In the genomic region with DNA sequence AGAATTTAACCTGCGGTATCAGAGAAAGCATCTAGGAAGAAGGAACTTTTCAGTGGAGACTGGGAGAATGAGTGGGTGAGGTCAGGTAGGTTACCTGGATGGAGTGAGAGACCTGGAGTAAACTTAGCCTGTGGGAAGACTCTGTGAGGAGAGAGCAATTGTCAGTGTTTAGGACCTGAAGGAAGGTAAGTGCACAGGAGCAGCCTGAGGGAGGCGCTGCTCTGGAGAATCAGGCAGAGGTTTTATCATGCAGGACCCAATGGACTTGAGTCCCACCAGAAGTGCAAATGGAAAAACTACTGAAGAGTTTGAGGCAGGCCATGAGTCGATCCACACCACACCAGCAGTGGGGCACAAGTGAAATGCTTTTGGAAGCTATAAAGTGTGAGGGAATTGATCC, we compare ENCODE assay signal across 31 cellular contexts. TPM values are rescaled to one million over a fixed set of nuclear protein-coding genes. Genes with fewer than 3 reads are reported as not detected.
DNase-seq lines count a peak whose midpoint lies in the region; ATAC-seq and TF ChIP-seq lines count a peak whose summit lies in the region.
"Had no signal": no experiment of that assay in that cellular context is flagged by ENCODE, and none has a peak within 500 bp of the region (broad histone marks: within the 10 kb centered on the region; RNA-seq: fewer than 3 reads in every experiment).

No MANE protein-coding gene starts in this region.

- no peak for DNase-seq in DND-41
- DNase-seq in HCT116 (ENCODE audit: low read depth, low spot score): no peak
- DNase-seq in chondrocyte (ENCODE audit: low spot score): no peak
- DNase-seq in retinal pigment epithelial cell (ENCODE audit: low read depth): no peak
- no peak for DNase-seq in activated CD4-positive, CD25-positive, alpha-beta regulatory T cell (lab: John Stamatoyannopoulos, UW)
- DNase-seq in NCI-H2171 (lab: John Stamatoyannopoulos, UW): no peak
- DNase-seq in GF-D8 (lab: John Stamatoyannopoulos, UW): no peak
- DNase-seq: CD8-positive, alpha-beta T cell; DMS 273 treated with DMSO at 0.1 percent for 48 hours; GOT3; Kasumi-1; MV-4-11; NCI-H1105; NCI-H1436 treated with DMSO at 0.1 percent for 48 hours; NCI-H187 treated with DMSO at 0.1 percent for 48 hours; NCI-H446; NCI-H524 treated with DMSO at 0.1 percent for 48 hours; NCI-H774; NK-92 treated with Interleukin-12 subunit alpha and Interleukin-12 subunit beta, amount 100 ng/mL, for 24 hours; PC-9; SJCRH30 had no signal

- H3K4me1 Mint-ChIP-seq in chondrocyte (ENCODE audit: low read depth): peaks cover 4% of the 10 kb centered on the region

- H3K36me3 ChIP-seq in DND-41 (ENCODE audit: insufficient read depth, low read length) (peaks cover 31% of the 10 kb centered on the region), HCT116 (ENCODE audit: control insufficient read depth in 1 of 2, insufficient read depth in 2 of 2, low read length in 2 of 2) (no peaks in the 10 kb centered on the region)
- H3K36me3 ChIP-seq: SJCRH30 had no signal

- ATAC-seq in DND-41 (ENCODE audit: insufficient read depth, low read depth) (no peak), HCT116 (peak; percentile 40; the same call in 1 of the 2 replicates)
- ATAC-seq: A549; CD8-positive, alpha-beta T cell; GM12878; HepG2; K562; Right ventricle myocardium inferior had no signal

- H3K27ac Mint-ChIP-seq in chondrocyte (ENCODE audit: unreplicated experiment): no peak overlapping the region
- H3K27ac Mint-ChIP-seq: CD8-positive, alpha-beta T cell had no signal

- TF ChIP-seq CTCF in DND-41 (IDR thresholded peaks at IDR 0.05; ENCODE audit: borderline replicate concordance, extremely low read depth, low read length, poor library complexity, severe bottlenecking): peak; percentile 52
- TF ChIP-seq CTCF in HCT116 (IDR thresholded peaks at IDR 0.05 in 2 of 3, conservative IDR thresholded peaks at IDR 0.05 in 1 of 3; ENCODE audit: borderline replicate concordance in 1 of 3, insufficient read depth in 1 of 3, low read depth in 2 of 3, low read length in 2 of 3): peak in 2 of 3 experiments; percentile 21 to 34; a peak in 3 of 6 replicates
- TF ChIP-seq CTCF in chondrocyte (IDR thresholded peaks at IDR 0.05): peak; percentile 13
- TF ChIP-seq CTCF in retinal pigment epithelial cell (conservative IDR thresholded peaks at IDR 0.05; ENCODE audit: low read depth, low read length): peak; percentile 8

- no peak for TF ChIP-seq POLR2A in HCT116 (IDR thresholded peaks at IDR 0.05; ENCODE audit: borderline replicate concordance, extremely low read depth, insufficient read depth, insufficient read length)

- H3K9ac ChIP-seq in DND-41 (ENCODE audit: low read depth, low read length) (no peak overlapping the region), HCT116 (ENCODE audit: low read length) (no peak overlapping the region)

- H2AFZ ChIP-seq in DND-41 (ENCODE audit: low read depth, low read length) (no peak overlapping the region), HCT116 (ENCODE audit: low read depth, low read length, poor library complexity, severe bottlenecking) (no peak overlapping the region)
- H2AFZ ChIP-seq: PC-9 had no signal

- H3K9me3 ChIP-seq in DND-41 (ENCODE audit: insufficient read depth, low read length, severe bottlenecking) (peaks cover 6% of the 10 kb centered on the region), HCT116 (ENCODE audit: control insufficient read depth in 1 of 2, insufficient read depth in 1 of 2, low read depth in 1 of 2, low read length in 2 of 2) (no peaks in the 10 kb centered on the region; a peak in 1 of 4 replicates)
- H3K9me3 ChIP-seq: SJCRH30 had no signal

- no TSS peak for BruUV-seq in HCT116 (replicated peaks; lab: Mats Ljungman, UMichigan)

- H3K4me1 ChIP-seq in DND-41 (ENCODE audit: insufficient read depth, low read length): peaks cover 15% of the 10 kb centered on the region
- H3K4me1 ChIP-seq in HCT116 (ENCODE audit: control insufficient read depth in 1 of 2, insufficient read depth in 2 of 2, low read length in 2 of 2): no peaks in the 10 kb centered on the region
- H3K4me1 ChIP-seq: A549 had no signal

- H3K79me2 ChIP-seq in DND-41 (ENCODE audit: insufficient read depth, low read length) (peaks cover 63% of the 10 kb centered on the region), HCT116 (ENCODE audit: insufficient read depth, low read length) (no peaks in the 10 kb centered on the region)

- no peaks in the 10 kb centered on the region for H3K27me3 ChIP-seq in DND-41 (ENCODE audit: insufficient read depth, low read length, poor library complexity)
- H3K27me3 ChIP-seq in HCT116 (ENCODE audit: insufficient read depth, low read length): peaks cover 18% of the 10 kb centered on the region; the same call in 1 of the 2 replicates
- H3K27me3 ChIP-seq: SJCRH30 had no signal

- no peaks in the 10 kb centered on the region for H3K9me3 Mint-ChIP-seq in chondrocyte (ENCODE audit: low read depth)

- peaks cover 10% of the 10 kb centered on the region; the same call in 1 of the 2 replicates for H4K20me1 ChIP-seq in DND-41 (ENCODE audit: insufficient read depth, low read length)
- H4K20me1 ChIP-seq in HCT116 (ENCODE audit: insufficient read depth): no peaks in the 10 kb centered on the region

- intact Hi-C loops in HCT116 (cut with micrococcal nuclease): no loop called here

- CTCF ChIA-PET in HCT116 (lab: Charles Lee): no interaction called here

- no peak overlapping the region for H3K4me3 Mint-ChIP-seq in chondrocyte (ENCODE audit: unreplicated experiment)
- H3K4me3 Mint-ChIP-seq: CD8-positive, alpha-beta T cell had no signal

- H3K4me3 ChIP-seq in DND-41 (ENCODE audit: low read depth in 1 of 2, low read length in 2 of 2) (no peak overlapping the region), HCT116 (replicated peaks in 1 of 2; ENCODE audit: low read depth in 1 of 2, low read length in 2 of 2) (no peak overlapping the region), retinal pigment epithelial cell (ENCODE audit: low read length) (no peak overlapping the region)
- H3K4me3 ChIP-seq: A549, GM12878, K562, PC-9, SJCRH30 had no signal

- H3K4me2 ChIP-seq in DND-41 (ENCODE audit: insufficient read depth, low read length) (no peak overlapping the region), HCT116 (ENCODE audit: low read length) (no peak overlapping the region)
- H3K4me2 ChIP-seq: A549, PC-9 had no signal

- H3K36me3 Mint-ChIP-seq in chondrocyte (ENCODE audit: low read depth): peaks cover 2% of the 10 kb centered on the region
- H3K36me3 Mint-ChIP-seq: CD8-positive, alpha-beta T cell had no signal

- RAD21 ChIA-PET in HCT116 (lab: Charles Lee; ENCODE audit: low non-redundant PET in 1 of 2, low total read pairs in 2 of 2, uncharacterized antibody in 2 of 2, unreplicated experiment in 2 of 2): no interaction called here

- no peak overlapping the region for H3K27ac ChIP-seq in DND-41 (ENCODE audit: low read length)
- no peak overlapping the region for H3K27ac ChIP-seq in HCT116 (ENCODE audit: low read depth, low read length)
- H3K27ac ChIP-seq: A549, C4-2B, PC-9, SJCRH30 had no signal

- POLR2A ChIA-PET in HCT116 (lab: Charles Lee): no interaction called here

- no peaks in the 10 kb centered on the region for H3K9me2 ChIP-seq in HCT116 (ENCODE audit: insufficient read depth)

- TF ChIP-seq RAD21 in HCT116 (IDR thresholded peaks at IDR 0.05; ENCODE audit: low read depth): no peak

- peaks cover 34% of the 10 kb centered on the region for H3K27me3 Mint-ChIP-seq in chondrocyte (ENCODE audit: low read depth)

TF ChIP-seq in HCT116, 20 proteins besides CTCF, POLR2A, EP300 and RAD21:
- TF ChIP-seq, protein P1, sequence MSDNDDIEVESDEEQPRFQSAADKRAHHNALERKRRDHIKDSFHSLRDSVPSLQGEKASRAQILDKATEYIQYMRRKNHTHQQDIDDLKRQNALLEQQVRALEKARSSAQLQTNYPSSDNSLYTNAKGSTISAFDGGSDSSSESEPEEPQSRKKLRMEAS (IDR thresholded peaks at IDR 0.05): no peak
- TF ChIP-seq, protein P2, sequence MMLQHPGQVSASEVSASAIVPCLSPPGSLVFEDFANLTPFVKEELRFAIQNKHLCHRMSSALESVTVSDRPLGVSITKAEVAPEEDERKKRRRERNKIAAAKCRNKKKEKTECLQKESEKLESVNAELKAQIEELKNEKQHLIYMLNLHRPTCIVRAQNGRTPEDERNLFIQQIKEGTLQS (IDR thresholded peaks at IDR 0.05): no peak
- TF ChIP-seq FOSL1 (IDR thresholded peaks at IDR 0.05; ENCODE audit: low read depth) (no peak), ZBTB33 (IDR thresholded peaks at IDR 0.05; ENCODE audit: extremely low read depth, insufficient replicate concordance, low read length) (no peak), TCF7L2 (IDR thresholded peaks at IDR 0.05; ENCODE audit: borderline replicate concordance, extremely low read depth, insufficient read depth, insufficient read length) (no peak), JUND (IDR thresholded peaks at IDR 0.05) (no peak), POLR2AphosphoS5 (IDR thresholded peaks at IDR 0.05; ENCODE audit: low read depth, low read length) (no peak), ELF1 (IDR thresholded peaks at IDR 0.05; ENCODE audit: borderline replicate concordance, low read depth) (no peak), CEBPB (IDR thresholded peaks at IDR 0.05; ENCODE audit: low read depth) (no peak), EZH2 (IDR thresholded peaks at IDR 0.05) (no peak), SP1 (IDR thresholded peaks at IDR 0.05; ENCODE audit: low read depth) (no peak)

RNA-seq across cellular contexts. Expression of gene IFTAP, which starts 10.6 kb away (rescaled TPM):
- 13.8 TPM for total RNA-seq in HCT116 (2021; ENCODE audit: unreplicated experiment)
- 6.9 and 10.8 TPM in 2 replicates for polyA plus RNA-seq in HCT116 (2012)
- total RNA-seq in chondrocyte: 16.4 to 19.7 TPM (median 17.9 TPM) in 3 replicates

RNA-seq across cellular contexts. Expression of gene RAG2, which starts 14.4 kb away (rescaled TPM):
- total RNA-seq in HCT116 (2021; ENCODE audit: unreplicated experiment) (not detected), chondrocyte (not detected in 3 replicates)
- polyA plus RNA-seq in HCT116 (2012): 0.32 TPM in 1 of 2 replicates, not detected in the other
- total RNA-seq: CD8-positive, alpha-beta T cell; G401; GM12878; HepG2; HT1080; MCF 10A; PC-9; Right ventricle myocardium inferior; RPMI7951 had no signal
- polyA plus RNA-seq: A549, GM12878, HepG2 had no signal

RNA-seq across cellular contexts. Expression of gene RAG1, which starts 15.9 kb away (rescaled TPM):
- total RNA-seq in HCT116 (2021; ENCODE audit: unreplicated experiment) (0.54 TPM), chondrocyte (1.1 to 1.6 TPM (median 1.3 TPM) in 3 replicates)
- polyA plus RNA-seq in HCT116 (2012): 0.20 TPM in 2 replicates
- total RNA-seq: G401 had no signal
